ENCODE assay signal across 18 cellular contexts in genomic region chr17:8803531-8804416, GRCh38. TPM values are rescaled to one million over a fixed set of nuclear protein-coding genes. Genes with fewer than 3 reads are reported as not detected.
DNase-seq lines count a peak whose midpoint lies in the region; ATAC-seq lines count a peak whose summit lies in the region.
"Had no signal": no experiment of that assay in that cellular context is flagged by ENCODE, and none has a peak within 500 bp of the region (broad histone marks: within the 10 kb centered on the region; RNA-seq: fewer than 3 reads in every experiment).

No MANE protein-coding gene starts in this region.

- H3K36me3 Mint-ChIP-seq in activated CD8-positive, alpha-beta memory T cell treated with anti-CD3 and anti-CD28 coated beads, Interleukin-2, amount 10 ng/mL, durations not matched to agents 7 days and 5 days = peaks cover 6% of the 10 kb centered on the region
- H3K36me3 Mint-ChIP-seq in central memory CD8-positive, alpha-beta T cell (ENCODE audit: insufficient read depth) = peaks cover 6% of the 10 kb centered on the region
- peaks cover 27% of the 10 kb centered on the region for H3K36me3 Mint-ChIP-seq in stimulated activated effector memory CD8-positive, alpha-beta T cell treated with anti-CD3 and anti-CD28 coated beads, Interleukin-12 subunit alpha, Interleukin-12 subunit beta, amount 100 ng/mL, for 72 hours

- peak; percentile 38 for DNase-seq in activated CD8-positive, alpha-beta memory T cell treated with anti-CD3 and anti-CD28 coated beads, Interleukin-2, amount 10 ng/mL, durations not matched to agents 7 days and 5 days
- no peak for DNase-seq in activated CD8-positive, alpha-beta memory T cell treated with anti-CD3 and anti-CD28 coated beads, Interleukin-2, amount 50 U/mL, for 48 hours
- DNase-seq in Jurkat, Clone E6-1 (ENCODE audit: low read depth, low spot score) = peak; percentile 32
- DNase-seq in central memory CD8-positive, alpha-beta T cell (ENCODE audit: low spot score in 2 of 2) = no peak
- DNase-seq in stimulated activated effector memory CD8-positive, alpha-beta T cell treated with anti-CD3 and anti-CD28 coated beads, Interleukin-12 subunit alpha, Interleukin-12 subunit beta, amount 100 ng/mL, for 72 hours (ENCODE audit: low spot score in 2 of 2) = no peak
- DNase-seq in medulla oblongata (ENCODE audit: extremely low spot score) = no peak
- DNase-seq: activated CD4-positive, alpha-beta memory T cell treated with anti-CD3 and anti-CD28 coated beads, Interleukin-2, amount 10 ng/mL, durations not matched to agents 7 days and 5 days; islet precursor cell; NCI-H2171; stimulated activated CD8-positive, alpha-beta memory T cell treated with anti-CD3 and anti-CD28 coated beads, Interleukin-4, amount 100 ng/mL, for 48 hours; T1000 had no signal

- no peaks in the 10 kb centered on the region for H3K9me3 Mint-ChIP-seq in activated CD8-positive, alpha-beta memory T cell treated with anti-CD3 and anti-CD28 coated beads, Interleukin-2, amount 10 ng/mL, durations not matched to agents 7 days and 5 days (ENCODE audit: low read depth)
- H3K9me3 Mint-ChIP-seq in central memory CD8-positive, alpha-beta T cell = no peaks in the 10 kb centered on the region
- H3K9me3 Mint-ChIP-seq in stimulated activated effector memory CD8-positive, alpha-beta T cell treated with anti-CD3 and anti-CD28 coated beads, Interleukin-12 subunit alpha, Interleukin-12 subunit beta, amount 100 ng/mL, for 72 hours = peaks cover 6% of the 10 kb centered on the region

- no peak overlapping the region for H3K4me3 ChIP-seq in Jurkat, Clone E6-1 (ENCODE audit: low read length)
- H3K4me3 ChIP-seq: body of pancreas, prostate gland had no signal

- H3K27ac Mint-ChIP-seq in activated CD8-positive, alpha-beta memory T cell treated with anti-CD3 and anti-CD28 coated beads, Interleukin-2, amount 10 ng/mL, durations not matched to agents 7 days and 5 days = no peak overlapping the region
- peak overlapping the region; percentile 32 for H3K27ac Mint-ChIP-seq in central memory CD8-positive, alpha-beta T cell (ENCODE audit: low read depth)
- peak overlapping the region; percentile 30 for H3K27ac Mint-ChIP-seq in stimulated activated effector memory CD8-positive, alpha-beta T cell treated with anti-CD3 and anti-CD28 coated beads, Interleukin-12 subunit alpha, Interleukin-12 subunit beta, amount 100 ng/mL, for 72 hours
- H3K27ac Mint-ChIP-seq: activated CD4-positive, alpha-beta memory T cell treated with anti-CD3 and anti-CD28 coated beads, Interleukin-2, amount 10 ng/mL, durations not matched to agents 7 days and 5 days had no signal

- H3K4me1 Mint-ChIP-seq in activated CD8-positive, alpha-beta memory T cell treated with anti-CD3 and anti-CD28 coated beads, Interleukin-2, amount 10 ng/mL, durations not matched to agents 7 days and 5 days = peaks cover 12% of the 10 kb centered on the region
- peaks cover 6% of the 10 kb centered on the region for H3K4me1 Mint-ChIP-seq in central memory CD8-positive, alpha-beta T cell
- H3K4me1 Mint-ChIP-seq in stimulated activated effector memory CD8-positive, alpha-beta T cell treated with anti-CD3 and anti-CD28 coated beads, Interleukin-12 subunit alpha, Interleukin-12 subunit beta, amount 100 ng/mL, for 72 hours = peaks cover 18% of the 10 kb centered on the region

- no peak overlapping the region for H3K4me3 Mint-ChIP-seq in activated CD8-positive, alpha-beta memory T cell treated with anti-CD3 and anti-CD28 coated beads, Interleukin-2, amount 10 ng/mL, durations not matched to agents 7 days and 5 days
- H3K4me3 Mint-ChIP-seq in central memory CD8-positive, alpha-beta T cell = no peak overlapping the region
- no peak overlapping the region for H3K4me3 Mint-ChIP-seq in stimulated activated effector memory CD8-positive, alpha-beta T cell treated with anti-CD3 and anti-CD28 coated beads, Interleukin-12 subunit alpha, Interleukin-12 subunit beta, amount 100 ng/mL, for 72 hours
- H3K4me3 Mint-ChIP-seq: activated CD4-positive, alpha-beta memory T cell treated with anti-CD3 and anti-CD28 coated beads, Interleukin-2, amount 10 ng/mL, durations not matched to agents 7 days and 5 days had no signal

- no peak for ATAC-seq in activated CD8-positive, alpha-beta memory T cell treated with anti-CD3 and anti-CD28 coated beads, Interleukin-2, amount 10 ng/mL, durations not matched to agents 7 days and 5 days
- ATAC-seq in central memory CD8-positive, alpha-beta T cell (replicated peaks; ENCODE audit: extremely low read depth, poor library complexity, severe bottlenecking) = no peak
- ATAC-seq in stimulated activated effector memory CD8-positive, alpha-beta T cell treated with anti-CD3 and anti-CD28 coated beads, Interleukin-12 subunit alpha, Interleukin-12 subunit beta, amount 100 ng/mL, for 72 hours = no peak
- ATAC-seq in GM19395 (IDR thresholded peaks at IDR 0.05; ENCODE audit: unreplicated experiment) = no peak
- ATAC-seq in GM21723 (IDR thresholded peaks at IDR 0.05; ENCODE audit: unreplicated experiment) = no peak
- ATAC-seq: body of pancreas had no signal

- H3K27me3 Mint-ChIP-seq in activated CD8-positive, alpha-beta memory T cell treated with anti-CD3 and anti-CD28 coated beads, Interleukin-2, amount 10 ng/mL, durations not matched to agents 7 days and 5 days = no peaks in the 10 kb centered on the region
- no peaks in the 10 kb centered on the region for H3K27me3 Mint-ChIP-seq in central memory CD8-positive, alpha-beta T cell

- CTCF ChIA-PET in activated CD8-positive, alpha-beta memory T cell treated with anti-CD3 and anti-CD28 coated beads, Interleukin-2, amount 10 ng/mL, durations not matched to agents 7 days and 5 days (lab: Charles Lee) = interaction anchor here (1.0 to 1.2 kb wide), 3 partner anchors 17 to 95 kb away, joined by 3 read pairs; no protein-coding TSS in a partner anchor

RNA-seq across cellular contexts. Expression of gene MFSD6L, which starts 4.6 kb away (rescaled TPM):
- total RNA-seq in activated CD8-positive, alpha-beta memory T cell treated with anti-CD3 and anti-CD28 coated beads, Interleukin-2, amount 10 ng/mL, durations not matched to agents 7 days and 5 days = under 1 TPM; 0.12 to 0.38 TPM
- polyA plus RNA-seq in Jurkat, Clone E6-1 (2012; ENCODE audit: insufficient read depth, insufficient read length) = not detected
- total RNA-seq: frontal cortex had no signal
- polyA plus RNA-seq: BJ had no signal

RNA-seq across cellular contexts. Expression of gene SPDYE4, which starts 45.4 kb away (rescaled TPM):
- total RNA-seq in activated CD8-positive, alpha-beta memory T cell treated with anti-CD3 and anti-CD28 coated beads, Interleukin-2, amount 10 ng/mL, durations not matched to agents 7 days and 5 days = not detected
- not detected for polyA plus RNA-seq in Jurkat, Clone E6-1 (2012; ENCODE audit: insufficient read depth, insufficient read length)
- total RNA-seq: activated CD4-positive, alpha-beta memory T cell treated with anti-CD3 and anti-CD28 coated beads, Interleukin-2, amount 10 ng/mL, durations not matched to agents 7 days and 5 days; body of pancreas; frontal cortex; ureter had no signal
- polyA plus RNA-seq: BJ had no signal

RNA-seq across cellular contexts. Expression of gene CCDC42, which starts 59.1 kb away (rescaled TPM):
- total RNA-seq in activated CD8-positive, alpha-beta memory T cell treated with anti-CD3 and anti-CD28 coated beads, Interleukin-2, amount 10 ng/mL, durations not matched to agents 7 days and 5 days = 1 to 10 TPM in 1 of 2 experiments, under 1 TPM in 1; 0.42 to 1.1 TPM
- not detected for polyA plus RNA-seq in Jurkat, Clone E6-1 (2012; ENCODE audit: insufficient read depth, insufficient read length)
- total RNA-seq: body of pancreas, ureter had no signal
- polyA plus RNA-seq: BJ had no signal

Comparison
In these comparisons a context has a peak if more than half of its experiments do, and no peak if none do; other contexts are left out.
1. DNase-seq: peak in activated CD8-positive, alpha-beta memory T cell treated with anti-CD3 and anti-CD28 coated beads, Interleukin-2, amount 10 ng/mL, durations not matched to agents 7 days and 5 days (single experiment) and Jurkat, Clone E6-1 (single experiment); none in activated CD8-positive, alpha-beta memory T cell treated with anti-CD3 and anti-CD28 coated beads, Interleukin-2, amount 50 U/mL, for 48 hours (single experiment), central memory CD8-positive, alpha-beta T cell (0 of 2), stimulated activated effector memory CD8-positive, alpha-beta T cell treated with anti-CD3 and anti-CD28 coated beads, Interleukin-12 subunit alpha, Interleukin-12 subunit beta, amount 100 ng/mL, for 72 hours (0 of 2) and medulla oblongata (single experiment).